8 cellular contexts compared by ENCODE assay signal in the genomic region with DNA sequence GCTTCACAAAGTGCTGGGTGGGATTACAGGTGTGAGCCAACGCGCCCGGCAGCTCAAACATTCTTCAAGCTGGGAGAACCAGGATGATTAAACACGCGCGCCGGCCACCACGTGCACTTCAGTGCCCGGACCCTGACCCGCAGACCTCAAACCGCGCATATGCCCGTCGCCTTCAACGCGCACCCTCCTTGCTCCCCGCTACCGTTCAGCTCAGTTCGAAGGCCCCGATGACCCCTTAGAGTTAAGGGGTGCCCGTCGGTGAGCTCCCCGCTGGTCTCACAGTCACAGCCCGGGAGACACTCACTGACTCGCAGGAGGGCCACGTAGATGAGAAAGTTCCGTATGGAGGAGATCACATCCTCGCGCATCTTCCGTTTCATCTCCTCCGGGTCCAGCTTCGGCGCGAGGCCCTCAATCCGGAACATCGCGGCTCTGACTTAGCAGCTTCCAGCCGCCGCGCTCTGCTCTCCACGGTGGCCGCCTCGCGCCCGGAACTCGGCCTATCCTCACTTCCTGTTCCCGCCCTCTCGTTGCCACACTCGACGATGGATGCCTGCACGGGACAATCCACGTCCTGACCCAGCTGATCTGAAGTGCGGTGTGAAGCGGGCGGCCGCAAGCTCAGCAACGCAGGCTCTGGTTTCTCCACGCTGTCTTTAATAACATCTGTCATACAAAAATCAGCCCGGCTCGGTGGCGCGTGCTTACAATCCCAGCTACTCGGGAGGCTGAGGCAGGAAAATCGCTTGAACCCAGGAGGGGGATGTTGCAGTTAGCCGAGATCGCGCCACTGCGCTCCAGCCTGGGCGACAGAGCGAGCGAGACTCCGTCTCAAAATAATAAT. TPM values are rescaled to one million over a fixed set of nuclear protein-coding genes. Genes with fewer than 3 reads are reported as not detected.
DNase-seq lines count a peak whose midpoint lies in the region; ATAC-seq and TF ChIP-seq lines count a peak whose summit lies in the region.

Gene TOMM5 (minus strand): TSS at position 490 of the 844 bp plus-strand sequence. CDS start 65 bp downstream, at position 425.

- peak; percentile 98 for TF ChIP-seq POLR2A in Raji (IDR thresholded peaks at IDR 0.05; ENCODE audit: insufficient read depth, low read depth, low read length)

- H4K20me1 ChIP-seq in Loucy (ENCODE audit: insufficient read depth, low read length, poor library complexity, severe bottlenecking), result peaks cover 47% of the 10 kb centered on the region

- H3F3A ChIP-seq in Loucy (ENCODE audit: low read depth), result no peaks in the 10 kb centered on the region

- ATAC-seq in natural killer cell treated with Interleukin-12 subunit alpha and Interleukin-12 subunit beta and Interleukin-15 and Interleukin-18, amount 100 ng/mL, for 72 hours, result peak; percentile 98 to 99
- peak; percentile 93 for ATAC-seq in stimulated activated naive CD8-positive, alpha-beta T cell treated with anti-CD3 and anti-CD28 coated beads, Interleukin-15, Interleukin-2, amounts not matched to agents 100 U/mL and 50 U/mL, for 24 hours

- peaks cover 40% of the 10 kb centered on the region for H3K4me1 ChIP-seq in Loucy (ENCODE audit: insufficient read depth, low read length, poor library complexity, severe bottlenecking)

- peak within 1 kb of the TSS; percentile 94 for H3K4me3 ChIP-seq in H7 (ENCODE audit: insufficient read depth, low read depth, low read length)
- peak within 1 kb of the TSS; percentile 96 for H3K4me3 ChIP-seq in Loucy (ENCODE audit: low read length, poor library complexity, severe bottlenecking)
- H3K4me3 ChIP-seq in fibroblast of pulmonary artery (replicated peaks; ENCODE audit: low read depth, low read length), result peak within 1 kb of the TSS; percentile 99

- H3K4me3 Mint-ChIP-seq in natural killer cell treated with Interleukin-12 subunit alpha and Interleukin-12 subunit beta and Interleukin-15 and Interleukin-18, amount 100 ng/mL, for 72 hours, result peak within 1 kb of the TSS; percentile 100

- H3K27me3 ChIP-seq in H7 (ENCODE audit: control insufficient read depth, insufficient read depth, low read length) (peaks cover 11% of the 10 kb centered on the region), Loucy (ENCODE audit: insufficient read depth, low read length, poor library complexity, severe bottlenecking) (no peaks in the 10 kb centered on the region)

- TF ChIP-seq CTCF in Loucy (conservative IDR thresholded peaks at IDR 0.05; ENCODE audit: low read length) (no peak), fibroblast of pulmonary artery (IDR thresholded peaks at IDR 0.05; ENCODE audit: low read length, missing control alignments) (no peak)

- H3K4me1 Mint-ChIP-seq in natural killer cell treated with Interleukin-12 subunit alpha and Interleukin-12 subunit beta and Interleukin-15 and Interleukin-18, amount 100 ng/mL, for 72 hours (ENCODE audit: low read depth in 2 of 2), result peaks cover 27% of the 10 kb centered on the region in 2 donors

- H3K36me3 ChIP-seq in H7 (replicated peaks; ENCODE audit: control insufficient read depth, insufficient read depth, low read length) (peaks cover 11% of the 10 kb centered on the region), Loucy (ENCODE audit: insufficient read depth, low read length) (peaks cover 15% of the 10 kb centered on the region; the same call in 1 of the 2 replicates)

- peak within 1 kb of the TSS; percentile 86 for H3K4me2 ChIP-seq in Loucy (ENCODE audit: low read depth, low read length, poor library complexity, severe bottlenecking)

- H3K9me3 Mint-ChIP-seq in natural killer cell treated with Interleukin-12 subunit alpha and Interleukin-12 subunit beta and Interleukin-15 and Interleukin-18, amount 100 ng/mL, for 72 hours, result no peaks in the 10 kb centered on the region

- peaks cover 51% of the 10 kb centered on the region for H3K79me2 ChIP-seq in Loucy (ENCODE audit: insufficient read depth, low read length)

- no peaks in the 10 kb centered on the region for H3K9me2 ChIP-seq in Loucy (replicated peaks; ENCODE audit: low read depth, low read length)

- peak within 1 kb of the TSS; percentile 97 to 99 for H3K27ac Mint-ChIP-seq in natural killer cell treated with Interleukin-12 subunit alpha and Interleukin-12 subunit beta and Interleukin-15 and Interleukin-18, amount 100 ng/mL, for 72 hours

- peak; percentile 92 for DNase-seq in ELF-1 (ENCODE audit: low read depth, low spot score)
- peak; percentile 83 for DNase-seq in H7
- peak; percentile 85 for DNase-seq in activated T-helper 9 cell treated with anti-CD3 and anti-CD28 coated beads, Interleukin-2, amount 50 U/mL, for 16 hours (ENCODE audit: low read depth)
- peak; percentile 95 for DNase-seq in fibroblast of pulmonary artery (ENCODE audit: low read depth)
- peak; percentile 94 for DNase-seq in natural killer cell treated with Interleukin-12 subunit alpha and Interleukin-12 subunit beta and Interleukin-15 and Interleukin-18, amount 100 ng/mL, for 72 hours (ENCODE audit: low spot score)
- peak; percentile 91 for DNase-seq in stimulated activated naive CD8-positive, alpha-beta T cell treated with anti-CD3 and anti-CD28 coated beads, Interleukin-15, Interleukin-2, amounts not matched to agents 100 U/mL and 50 U/mL, for 24 hours

- peak within 1 kb of the TSS; percentile 89 for H2AFZ ChIP-seq in Loucy (ENCODE audit: low read length)

- peak within 1 kb of the TSS; percentile 95 for H3K9ac ChIP-seq in Loucy (ENCODE audit: low read depth, low read length, poor library complexity, severe bottlenecking)

- peaks cover 8 to 9% of the 10 kb centered on the region in 2 donors for H3K27me3 Mint-ChIP-seq in natural killer cell treated with Interleukin-12 subunit alpha and Interleukin-12 subunit beta and Interleukin-15 and Interleukin-18, amount 100 ng/mL, for 72 hours

- no peaks in the 10 kb centered on the region for H3K9me3 ChIP-seq in Loucy (ENCODE audit: insufficient read depth, low read depth, low read length)

- H3K36me3 Mint-ChIP-seq in natural killer cell treated with Interleukin-12 subunit alpha and Interleukin-12 subunit beta and Interleukin-15 and Interleukin-18, amount 100 ng/mL, for 72 hours, result peaks cover 9% of the 10 kb centered on the region

RNA-seq across cellular contexts. Expression of gene TOMM5, which starts in this region (rescaled TPM):
- total RNA-seq in H7 (2014; rRNA removed; shearing (Covaris generic)), result 157 and 164 TPM in 2 replicates
- total RNA-seq in natural killer cell treated with Interleukin-12 subunit alpha and Interleukin-12 subunit beta and Interleukin-15 and Interleukin-18, amount 100 ng/mL, for 72 hours, result 100 to 1,000 TPM in 1 of 2 donors, 10 to 100 TPM in 1; 93.0 to 136 TPM

Comparison
In these comparisons a context has a peak if more than half of its experiments do, and no peak if none do; other contexts are left out.
1. Peak in every context shown above with its lines: DNase-seq, ATAC-seq and H3K4me3 ChIP-seq.